In the genomic region with DNA sequence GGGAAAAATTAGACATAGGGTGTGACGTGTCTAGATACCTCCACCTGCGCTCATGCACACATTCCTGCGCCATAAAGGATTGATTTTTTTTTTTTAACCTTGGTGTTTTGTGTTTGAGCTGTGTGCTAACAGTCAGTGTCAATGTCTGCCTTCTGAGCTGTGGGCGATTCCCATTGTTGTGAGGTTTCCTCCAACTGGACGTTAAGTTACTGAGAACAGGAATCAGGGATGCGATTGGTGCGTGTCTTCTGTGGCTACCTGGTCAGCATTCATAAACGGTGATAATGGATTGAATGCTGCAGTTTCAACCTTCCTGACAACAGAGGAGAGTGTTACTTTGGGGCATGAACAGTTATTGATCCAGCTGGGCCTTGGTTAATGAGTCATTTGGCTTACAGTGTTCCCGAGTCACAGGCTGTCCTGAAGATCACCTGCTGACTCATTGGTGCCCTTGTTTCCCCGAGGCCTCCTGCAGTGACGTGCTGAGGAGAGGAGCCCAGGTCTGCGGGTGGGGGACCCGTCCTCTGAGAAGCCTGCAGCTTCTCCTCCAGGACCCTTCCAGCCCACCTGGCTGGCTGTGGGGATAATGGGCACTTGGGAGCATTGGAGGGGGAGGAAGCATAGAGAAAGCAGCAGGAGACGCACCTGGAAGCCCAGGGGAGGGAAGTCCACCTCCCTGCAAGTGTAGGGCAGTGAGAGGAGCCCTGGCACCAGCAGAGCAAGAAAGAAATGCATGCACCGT, we compare ENCODE assay signal across 1 cellular context.
TF ChIP-seq lines count a peak whose summit lies in the region.

No MANE protein-coding gene starts in this region.

TF ChIP-seq in GM23338, 12 proteins besides CTCF, POLR2A, EP300 and RAD21 (continued from another document):
- TF ChIP-seq, protein P1, sequence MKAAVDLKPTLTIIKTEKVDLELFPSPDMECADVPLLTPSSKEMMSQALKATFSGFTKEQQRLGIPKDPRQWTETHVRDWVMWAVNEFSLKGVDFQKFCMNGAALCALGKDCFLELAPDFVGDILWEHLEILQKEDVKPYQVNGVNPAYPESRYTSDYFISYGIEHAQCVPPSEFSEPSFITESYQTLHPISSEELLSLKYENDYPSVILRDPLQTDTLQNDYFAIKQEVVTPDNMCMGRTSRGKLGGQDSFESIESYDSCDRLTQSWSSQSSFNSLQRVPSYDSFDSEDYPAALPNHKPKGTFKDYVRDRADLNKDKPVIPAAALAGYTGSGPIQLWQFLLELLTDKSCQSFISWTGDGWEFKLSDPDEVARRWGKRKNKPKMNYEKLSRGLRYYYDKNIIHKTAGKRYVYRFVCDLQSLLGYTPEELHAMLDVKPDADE (IDR thresholded peaks at IDR 0.05): no peak
- no peak for TF ChIP-seq EZH2phosphoT487 (IDR thresholded peaks at IDR 0.05; ENCODE audit: unreplicated experiment)
- TF ChIP-seq, protein P2, sequence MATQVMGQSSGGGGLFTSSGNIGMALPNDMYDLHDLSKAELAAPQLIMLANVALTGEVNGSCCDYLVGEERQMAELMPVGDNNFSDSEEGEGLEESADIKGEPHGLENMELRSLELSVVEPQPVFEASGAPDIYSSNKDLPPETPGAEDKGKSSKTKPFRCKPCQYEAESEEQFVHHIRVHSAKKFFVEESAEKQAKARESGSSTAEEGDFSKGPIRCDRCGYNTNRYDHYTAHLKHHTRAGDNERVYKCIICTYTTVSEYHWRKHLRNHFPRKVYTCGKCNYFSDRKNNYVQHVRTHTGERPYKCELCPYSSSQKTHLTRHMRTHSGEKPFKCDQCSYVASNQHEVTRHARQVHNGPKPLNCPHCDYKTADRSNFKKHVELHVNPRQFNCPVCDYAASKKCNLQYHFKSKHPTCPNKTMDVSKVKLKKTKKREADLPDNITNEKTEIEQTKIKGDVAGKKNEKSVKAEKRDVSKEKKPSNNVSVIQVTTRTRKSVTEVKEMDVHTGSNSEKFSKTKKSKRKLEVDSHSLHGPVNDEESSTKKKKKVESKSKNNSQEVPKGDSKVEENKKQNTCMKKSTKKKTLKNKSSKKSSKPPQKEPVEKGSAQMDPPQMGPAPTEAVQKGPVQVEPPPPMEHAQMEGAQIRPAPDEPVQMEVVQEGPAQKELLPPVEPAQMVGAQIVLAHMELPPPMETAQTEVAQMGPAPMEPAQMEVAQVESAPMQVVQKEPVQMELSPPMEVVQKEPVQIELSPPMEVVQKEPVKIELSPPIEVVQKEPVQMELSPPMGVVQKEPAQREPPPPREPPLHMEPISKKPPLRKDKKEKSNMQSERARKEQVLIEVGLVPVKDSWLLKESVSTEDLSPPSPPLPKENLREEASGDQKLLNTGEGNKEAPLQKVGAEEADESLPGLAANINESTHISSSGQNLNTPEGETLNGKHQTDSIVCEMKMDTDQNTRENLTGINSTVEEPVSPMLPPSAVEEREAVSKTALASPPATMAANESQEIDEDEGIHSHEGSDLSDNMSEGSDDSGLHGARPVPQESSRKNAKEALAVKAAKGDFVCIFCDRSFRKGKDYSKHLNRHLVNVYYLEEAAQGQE (IDR thresholded peaks at IDR 0.05; ENCODE audit: unreplicated experiment): no peak
- TF ChIP-seq ZNF331 (CRISPR knock-in tag; IDR thresholded peaks at IDR 0.05; ENCODE audit: low read depth): no peak
- TF ChIP-seq NANOG (IDR thresholded peaks at IDR 0.05; ENCODE audit: borderline replicate concordance): no peak
- no peak for TF ChIP-seq EZH2 (IDR thresholded peaks at IDR 0.05; ENCODE audit: low read depth, unreplicated experiment)
- TF ChIP-seq ZNF114 (CRISPR knock-in tag; IDR thresholded peaks at IDR 0.05): no peak
- no peak for TF ChIP-seq STAT1 (IDR thresholded peaks at IDR 0.05; ENCODE audit: unreplicated experiment)
